ENCODE assay signal across 1 cellular context in the genomic region with DNA sequence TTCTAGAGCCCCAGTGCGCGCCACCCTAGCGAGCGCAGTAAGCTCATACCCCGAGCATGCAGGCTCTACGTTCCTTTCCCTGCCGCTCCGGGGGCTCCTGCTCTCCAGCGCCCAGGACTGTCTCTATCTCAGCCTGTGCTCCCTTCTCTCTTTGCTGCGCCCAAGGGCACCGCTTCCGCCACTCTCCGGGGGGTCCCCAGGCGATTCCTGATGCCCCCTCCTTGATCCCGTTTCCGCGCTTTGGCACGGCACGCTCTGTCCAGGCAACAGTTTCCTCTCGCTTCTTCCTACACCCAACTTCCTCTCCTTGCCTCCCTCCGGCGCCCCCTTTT.
TF ChIP-seq lines count a peak whose summit lies in the region.

No MANE protein-coding gene starts in this region.

TF ChIP-seq in SK-N-SH, 30 proteins besides CTCF, POLR2A, EP300 and RAD21 (continued from another document):
- TF ChIP-seq, protein P1, sequence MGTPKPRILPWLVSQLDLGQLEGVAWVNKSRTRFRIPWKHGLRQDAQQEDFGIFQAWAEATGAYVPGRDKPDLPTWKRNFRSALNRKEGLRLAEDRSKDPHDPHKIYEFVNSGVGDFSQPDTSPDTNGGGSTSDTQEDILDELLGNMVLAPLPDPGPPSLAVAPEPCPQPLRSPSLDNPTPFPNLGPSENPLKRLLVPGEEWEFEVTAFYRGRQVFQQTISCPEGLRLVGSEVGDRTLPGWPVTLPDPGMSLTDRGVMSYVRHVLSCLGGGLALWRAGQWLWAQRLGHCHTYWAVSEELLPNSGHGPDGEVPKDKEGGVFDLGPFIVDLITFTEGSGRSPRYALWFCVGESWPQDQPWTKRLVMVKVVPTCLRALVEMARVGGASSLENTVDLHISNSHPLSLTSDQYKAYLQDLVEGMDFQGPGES (IDR thresholded peaks at IDR 0.05; ENCODE audit: low read depth, low read length) = no peak
- TF ChIP-seq FOSL2 (IDR thresholded peaks at IDR 0.05; ENCODE audit: borderline replicate concordance, low read depth) = no peak
- TF ChIP-seq MEF2A (IDR thresholded peaks at IDR 0.05; ENCODE audit: borderline replicate concordance, low read depth) = no peak
- TF ChIP-seq RXRA (IDR thresholded peaks at IDR 0.05; ENCODE audit: borderline replicate concordance, low read depth) = no peak
- TF ChIP-seq GATA2 (CRISPR knock-in tag; IDR thresholded peaks at IDR 0.05) = no peak
- no peak for TF ChIP-seq YY1 (IDR thresholded peaks at IDR 0.05; ENCODE audit: low read depth)
